In the genomic region with DNA sequence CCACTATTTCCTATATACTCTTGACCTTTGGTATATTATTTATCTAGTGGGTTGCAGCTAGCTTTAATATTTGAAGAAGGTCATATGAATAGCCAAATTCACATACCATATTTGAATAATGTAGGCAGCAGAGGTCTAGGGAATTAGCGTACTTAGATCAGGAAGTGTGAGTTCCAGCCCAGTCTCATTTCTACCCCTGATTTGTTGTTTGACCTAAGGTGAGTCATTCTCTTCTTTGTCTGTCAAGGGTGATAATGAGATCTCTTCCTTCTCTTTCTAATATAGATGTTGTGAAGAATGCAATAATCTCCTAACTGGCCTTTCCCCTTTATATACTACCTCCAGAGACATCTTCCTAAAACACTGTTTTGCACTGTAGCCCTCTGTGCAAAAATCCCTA, we compare ENCODE assay signal across 28 cellular contexts. TPM values are rescaled to one million over a fixed set of nuclear protein-coding genes. Genes with fewer than 3 reads are reported as not detected.
"Had no signal": no experiment of that assay in that cellular context is flagged by ENCODE, and none has a peak within 500 bp of the region (broad histone marks: within the 10 kb centered on the region; RNA-seq: fewer than 3 reads in every experiment).

No MANE protein-coding gene starts in this region.

- H3K36me3 ChIP-seq: left ventricle myocardium inferior, neural progenitor cell, neutrophil, right atrium auricular region, right lobe of liver, tibial nerve, vagina had no signal

- H3K27me3 Mint-ChIP-seq: type B pancreatic cell had no signal

- H3K4me3 ChIP-seq: left ventricle myocardium inferior, lung, neural progenitor cell, psoas muscle, right atrium auricular region, right lobe of liver, smooth muscle cell, tibial nerve, vagina had no signal

- H3K9me3 Mint-ChIP-seq: mesothelial cell of epicardium; naive B cell; stimulated activated naive CD8-positive, alpha-beta T cell treated with anti-CD3 and anti-CD28 coated beads, Interleukin-15, amount 100 ng/mL, for 72 hours; type B pancreatic cell had no signal

- H3K27me3 ChIP-seq: neural progenitor cell, neutrophil, right atrium auricular region, right lobe of liver, tibial nerve, vagina had no signal

- H3K4me1 Mint-ChIP-seq: mesothelial cell of epicardium; naive B cell; natural killer cell; nephron progenitor cell; stimulated activated memory B cell treated with anti-CD40 and anti-IgM and Interleukin-4, amounts not matched to agents 10 μg/mL and 1 μg/mL and 100 μg/mL, for 72 hours; stimulated activated naive CD8-positive, alpha-beta T cell treated with anti-CD3 and anti-CD28 coated beads, Interleukin-15, amount 100 ng/mL, for 72 hours had no signal

- H3K4me3 Mint-ChIP-seq: mesothelial cell of epicardium; naive B cell; natural killer cell; nephron progenitor cell; neural progenitor cell; stimulated activated memory B cell treated with anti-CD40 and anti-IgM and Interleukin-4, amounts not matched to agents 10 μg/mL and 1 μg/mL and 100 μg/mL, for 72 hours; stimulated activated naive CD8-positive, alpha-beta T cell treated with anti-CD3 and anti-CD28 coated beads, Interleukin-15, amount 100 ng/mL, for 72 hours; type B pancreatic cell had no signal

- H3K27ac Mint-ChIP-seq: mesothelial cell of epicardium; naive B cell; natural killer cell; nephron progenitor cell; neural progenitor cell; stimulated activated memory B cell treated with anti-CD40 and anti-IgM and Interleukin-4, amounts not matched to agents 10 μg/mL and 1 μg/mL and 100 μg/mL, for 72 hours; stimulated activated naive CD8-positive, alpha-beta T cell treated with anti-CD3 and anti-CD28 coated beads, Interleukin-15, amount 100 ng/mL, for 72 hours; type B pancreatic cell had no signal

- DNase-seq: left ventricle myocardium inferior; mesendoderm; naive B cell; natural killer cell; nephron progenitor cell; occipital lobe; psoas muscle; right lobe of liver; stimulated activated CD4-positive, alpha-beta T cell treated with anti-CD3 and anti-CD28 coated beads, Interleukin-1b, Interleukin-23, amount 100 ng/mL, for 48 hours; stimulated activated CD4-positive, alpha-beta T cell treated with anti-CD3 and anti-CD28 coated beads, Interleukin-2, amount 100 ng/mL, for 48 hours; stimulated activated CD4-positive, alpha-beta T cell treated with anti-CD3 and anti-CD28 coated beads, Interleukin-4, amount 100 ng/mL, for 4 hours; stimulated activated CD8-positive, alpha-beta memory T cell treated with anti-CD3 and anti-CD28 coated beads, Interleukin-4, amount 100 ng/mL, for 48 hours; stimulated activated naive CD4-positive, alpha-beta T cell treated with Interleukin-2 at 50 U/mL for 16 hours; stimulated activated naive CD8-positive, alpha-beta T cell treated with anti-CD3 and anti-CD28 coated beads, Interleukin-15, amount 100 ng/mL, for 72 hours; substantia nigra had no signal

- H3K36me3 Mint-ChIP-seq: mesothelial cell of epicardium; naive B cell; natural killer cell; neural progenitor cell; stimulated activated memory B cell treated with anti-CD40 and anti-IgM and Interleukin-4, amounts not matched to agents 10 μg/mL and 1 μg/mL and 100 μg/mL, for 72 hours; type B pancreatic cell had no signal

RNA-seq across cellular contexts. Expression of gene ZPLD1, which starts 36.6 kb away (rescaled TPM):
- total RNA-seq: left ventricle myocardium inferior, lung, mononuclear cell, natural killer cell, occipital lobe, osteocyte, right atrium auricular region, skeletal muscle tissue, smooth muscle cell, tibial nerve, vagina had no signal
